ENCODE assay signal across 13 cellular contexts in genomic region chr20:10381477-10381876, GRCh38. TPM values are rescaled to one million over a fixed set of nuclear protein-coding genes. Genes with fewer than 3 reads are reported as not detected.
DNase-seq lines count a peak whose midpoint lies in the region; ATAC-seq and TF ChIP-seq lines count a peak whose summit lies in the region.
"Had no signal": no experiment of that assay in that cellular context is flagged by ENCODE, and none has a peak within 500 bp of the region (broad histone marks: within the 10 kb centered on the region; RNA-seq: fewer than 3 reads in every experiment).

No MANE protein-coding gene starts in this region.

- POLR2A ChIA-PET in Panc1 (lab: Charles Lee), result no interaction called here

- TF ChIP-seq POLR2A in esophagus muscularis mucosa (IDR thresholded peaks at IDR 0.05; ENCODE audit: low read depth), result no peak

- intact Hi-C loops in Panc1 (cut with micrococcal nuclease; ENCODE audit: unreplicated experiment) (no loop called here), ascending aorta (cut with DNase I) (no loop called here), esophagus muscularis mucosa (cut with DNase I) (no loop called here)

- no peak for DNase-seq in GM20000 (ENCODE audit: low spot score)
- no peak for DNase-seq in Panc1 (ENCODE audit: low read depth, low spot score)
- peak; percentile 23 for DNase-seq in fibroblast of mammary gland (ENCODE audit: low read depth)
- DNase-seq in ascending aorta (ENCODE audit: low spot score in 2 of 2), result no peak
- no peak for DNase-seq in esophagus muscularis mucosa (ENCODE audit: extremely low spot score)
- DNase-seq in effector CD8-positive, alpha-beta T cell (lab: John Stamatoyannopoulos, UW), result no peak
- DNase-seq in activated CD4-positive, CD25-positive, alpha-beta regulatory T cell (lab: John Stamatoyannopoulos, UW), result no peak
- DNase-seq: activated CD4-positive, alpha-beta T cell treated with anti-CD3 and anti-CD28 coated beads, Interleukin-2, amount 50 U/mL, for 48 hours; activated naive CD8-positive, alpha-beta T cell treated with anti-CD3 and anti-CD28 coated beads, Interleukin-2, amount 50 U/mL, for 24 hours; DMS 273 treated with DMSO at 0.1 percent for 48 hours; retina; stimulated activated CD4-positive, alpha-beta T cell treated with anti-CD3 and anti-CD28 coated beads, Interleukin-1b, Interleukin-23, amount 100 ng/mL, for 48 hours had no signal

- WGBS in esophagus muscularis mucosa, result 84% methylated on average over 2 of the region's 2 CpGs

- in situ Hi-C loops in Panc1 (cut with HindIII; ENCODE audit: low pct_unique_long_range_greater_than_20kb, low sequenced_read_pairs), result no loop called here

- BruUV-seq in Panc1 (replicated peaks; lab: Mats Ljungman, UMichigan), result no TSS peak

- CTCF ChIA-PET in Panc1 (lab: Charles Lee), result interaction anchor here (0.7 kb wide), 2 partner anchors 52 to 88 kb away, joined by 3 to 4 read pairs; no protein-coding TSS in a partner anchor

- H3K4me3 ChIP-seq in Panc1 (ENCODE audit: low read depth in 2 of 2, low read length in 2 of 2) (no peak overlapping the region), fibroblast of mammary gland (ENCODE audit: control insufficient read depth, low read depth, low read length) (no peak overlapping the region), ascending aorta (no peak overlapping the region), esophagus muscularis mucosa (no peak overlapping the region)

- H3K27ac ChIP-seq in C4-2B, result no peak overlapping the region
- H3K27ac ChIP-seq in Panc1 (ENCODE audit: low read length), result no peak overlapping the region
- no peak overlapping the region for H3K27ac ChIP-seq in ascending aorta
- no peak overlapping the region for H3K27ac ChIP-seq in esophagus muscularis mucosa (replicated peaks in 1 of 4)

- H3K4me1 ChIP-seq in Panc1 (ENCODE audit: control insufficient read depth, insufficient read depth, low read length), result no peaks in the 10 kb centered on the region
- H3K4me1 ChIP-seq in ascending aorta, result no peaks in the 10 kb centered on the region
- no peaks in the 10 kb centered on the region for H3K4me1 ChIP-seq in esophagus muscularis mucosa

- TF ChIP-seq EP300 in esophagus muscularis mucosa (IDR thresholded peaks at IDR 0.05), result no peak

- no peaks in the 10 kb centered on the region for H3K36me3 ChIP-seq in Panc1 (ENCODE audit: control insufficient read depth, insufficient read depth, low read length)
- H3K36me3 ChIP-seq in ascending aorta, result no peaks in the 10 kb centered on the region
- no peaks in the 10 kb centered on the region for H3K36me3 ChIP-seq in esophagus muscularis mucosa

- no peaks in the 10 kb centered on the region for H3K27me3 ChIP-seq in Panc1 (ENCODE audit: control insufficient read depth, insufficient read depth, low read length)
- no peaks in the 10 kb centered on the region for H3K27me3 ChIP-seq in ascending aorta
- H3K27me3 ChIP-seq in esophagus muscularis mucosa, result no peaks in the 10 kb centered on the region

- TF ChIP-seq CTCF in C4-2B (conservative IDR thresholded peaks at IDR 0.05) (peak; percentile 57), GM20000 (IDR thresholded peaks at IDR 0.05; ENCODE audit: extremely low read depth, missing control alignments) (peak; percentile 20), Panc1 (IDR thresholded peaks at IDR 0.05) (peak; percentile 27; the same call in 1 of the 2 replicates), fibroblast of mammary gland (conservative IDR thresholded peaks at IDR 0.05; ENCODE audit: control insufficient read depth, insufficient read depth, low read depth, low read length) (peak; percentile 10), ascending aorta (IDR thresholded peaks at IDR 0.05) (peak in 1 of 3 experiments; percentile 10), esophagus muscularis mucosa (IDR thresholded peaks at IDR 0.05) (no peak)

- H3K9me3 ChIP-seq in Panc1 (ENCODE audit: control insufficient read depth, insufficient read depth, low read depth, low read length) (no peaks in the 10 kb centered on the region), ascending aorta (no peaks in the 10 kb centered on the region), esophagus muscularis mucosa (peaks cover 0 to under 1% (median 0%) of the 10 kb centered on the region in 4 donors)

- no peak for ATAC-seq in Panc1
- ATAC-seq: activated naive CD8-positive, alpha-beta T cell treated with anti-CD3 and anti-CD28 coated beads, Interleukin-2, amount 50 U/mL, for 24 hours had no signal

RNA-seq across cellular contexts. Expression of gene MKKS, which starts 52.5 kb away (rescaled TPM):
- 15.6 TPM for total RNA-seq in Panc1 (2021; ENCODE audit: unreplicated experiment)
- polyA plus RNA-seq in Panc1 (2012; ENCODE audit: insufficient read length), result 11.9 TPM
- total RNA-seq in ascending aorta, result 7.3 TPM
- total RNA-seq in esophagus muscularis mucosa, result 10 to 100 TPM; 14.1 to 19.3 (median 16.7) TPM

RNA-seq across cellular contexts. Expression of gene SLX4IP, which starts 53.6 kb away (rescaled TPM):
- total RNA-seq in Panc1 (2021; ENCODE audit: unreplicated experiment), result 5.4 TPM
- polyA plus RNA-seq in Panc1 (2012; ENCODE audit: insufficient read length), result 1.6 TPM
- 4.5 TPM for total RNA-seq in ascending aorta
- total RNA-seq in esophagus muscularis mucosa, result 1 to 10 TPM; 1.2 to 2.1 (median 1.5) TPM

Comparison
In these comparisons a context has a peak if more than half of its experiments do, and no peak if none do; other contexts are left out.
1. CTCF ChIP-seq: peak in C4-2B (single experiment), GM20000 (single experiment), Panc1 (single experiment) and fibroblast of mammary gland (single experiment); none in esophagus muscularis mucosa (0 of 3).